In the genomic region with DNA sequence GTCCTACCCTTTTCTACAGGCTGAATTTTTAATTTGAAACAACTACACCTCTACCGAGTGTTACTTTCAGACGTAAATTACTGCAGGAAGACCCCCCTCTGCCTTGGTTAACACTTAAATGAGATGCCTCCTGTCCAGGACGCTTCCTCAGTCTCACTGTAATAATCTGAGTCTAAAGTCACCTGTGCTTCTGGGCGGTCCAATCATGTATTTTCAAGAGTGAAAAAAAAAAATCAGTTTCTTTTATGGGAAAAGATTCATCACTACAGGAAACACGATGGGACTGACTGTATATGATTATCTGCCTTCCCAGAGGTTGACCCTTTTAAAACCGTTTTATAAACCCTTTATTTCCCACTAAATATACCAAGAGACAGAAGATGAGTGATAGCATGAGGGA, we compare ENCODE assay signal across 9 cellular contexts. TPM values are rescaled to one million over a fixed set of nuclear protein-coding genes. Genes with fewer than 3 reads are reported as not detected.
DNase-seq lines count a peak whose midpoint lies in the region; ATAC-seq, FAIRE-seq and TF ChIP-seq lines count a peak whose summit lies in the region.
"Had no signal": no experiment of that assay in that cellular context is flagged by ENCODE, and none has a peak within 500 bp of the region (broad histone marks: within the 10 kb centered on the region; RNA-seq: fewer than 3 reads in every experiment).

No MANE protein-coding gene starts in this region.

- H3K9me3 ChIP-seq in A549 (no peaks in the 10 kb centered on the region), mononuclear cell (ENCODE audit: low read depth, low read length) (no peaks in the 10 kb centered on the region)

- FAIRE-seq in A549 (lab: Jason Lieb, UNC): no peak
- no peak for FAIRE-seq in bronchial epithelial cell (lab: Jason Lieb, UNC)

- H3K4me1 ChIP-seq in A549 (peaks cover 26% of the 10 kb centered on the region), mononuclear cell (ENCODE audit: insufficient read depth, low read length) (peaks cover 56% of the 10 kb centered on the region)

- no peaks in the 10 kb centered on the region for H3K36me3 ChIP-seq in bronchial epithelial cell (ENCODE audit: control insufficient read depth, insufficient read depth, low read length)

- no peak; a peak in 1 of 6 replicates for ATAC-seq in A549

- POLR2A ChIA-PET in A549 (lab: Yijun Ruan, JAX): interaction anchor here (0.5 to 1.3 kb wide), 4 partner anchors 23 to 1166 kb away, joined by 3 to 5 read pairs (median 5); no protein-coding TSS in a partner anchor

- peak overlapping the region; percentile 95 for H3K4me2 ChIP-seq in A549

- H3K27me3 ChIP-seq in bronchial epithelial cell (ENCODE audit: control insufficient read depth, insufficient read depth, low read length) (no peaks in the 10 kb centered on the region), mononuclear cell (ENCODE audit: insufficient read depth, low read length) (peaks cover 5% of the 10 kb centered on the region)

- no peak for TF ChIP-seq EP300 in A549 (IDR thresholded peaks at IDR 0.05)

- H3K4me3 ChIP-seq in A549: peak overlapping the region; percentile 66
- H3K4me3 ChIP-seq in bronchial epithelial cell (ENCODE audit: low read depth, low read length): peak overlapping the region; percentile 82
- H3K4me3 ChIP-seq in mononuclear cell (ENCODE audit: low read length): peak overlapping the region; percentile 88

- no peak for TF ChIP-seq RAD21 in A549 (conservative IDR thresholded peaks at IDR 0.05 in 1 of 2, IDR thresholded peaks at IDR 0.05 in 1 of 2)

- CTCF ChIA-PET in A549 (lab: Yijun Ruan, JAX): interaction anchor here (0.7 to 1.3 kb wide), 4 partner anchors 13 to 89 kb away, joined by 3 to 4 read pairs (median 3); no protein-coding TSS in a partner anchor

- no peak for DNase-seq in A549 (ENCODE audit: low read depth in 1 of 2, low spot score in 1 of 2)
- DNase-seq in HT-29 (ENCODE audit: low spot score): peak; percentile 59
- peak; percentile 66 for DNase-seq in bronchial epithelial cell (ENCODE audit: low read depth)
- no peak for DNase-seq in GOT3 (lab: John Stamatoyannopoulos, UW)
- no peak for DNase-seq in COR-L47 (lab: John Stamatoyannopoulos, UW)
- DNase-seq in NCI-H510A (lab: John Stamatoyannopoulos, UW): no peak
- no peak for DNase-seq in C1 segment of cervical spinal cord (lab: John Stamatoyannopoulos, UW)
- DNase-seq: activated gamma-delta T cell treated with Interleukin-2 at 50 U/mL for 16 hours had no signal

- H3K27ac ChIP-seq in A549: peak overlapping the region; percentile 98

- TF ChIP-seq CTCF in A549 (IDR thresholded peaks at IDR 0.05) (no peak), bronchial epithelial cell (IDR thresholded peaks at IDR 0.05; ENCODE audit: insufficient read depth, low read length, severe bottlenecking) (no peak)

- TF ChIP-seq POLR2A in A549 (IDR thresholded peaks at IDR 0.05; ENCODE audit: low read length): no peak

- WGBS in A549 (ENCODE audit: missing lambda C conversion rate): 4% methylated on average over 6 of the region's 6 CpGs

TF ChIP-seq in A549, 52 proteins besides CTCF, POLR2A, EP300 and RAD21:
- TF ChIP-seq RARB (CRISPR knock-in tag; IDR thresholded peaks at IDR 0.05): no peak

RNA-seq across cellular contexts. Expression of a gene that starts 0.8 kb away (rescaled TPM):
- polyA plus RNA-seq in A549 (2011; rRNA removed) (37.3 and 38.1 TPM in 2 replicates), A549 (2017; fragmentation: RNase III; extraction: RNeasy Plus Mini Kit Qiagen cat#74134 plus additional on column Dnase treatment) (33.2 to 43.3 TPM (median 41.5 TPM) in 3 replicates)
- 53.4 and 68.8 TPM in 2 replicates for polyA plus RNA-seq in A549 (2012; cell fraction: cytosol; rRNA removed)
- polyA plus RNA-seq in A549 (2012; cell fraction: nucleus; rRNA removed): 63.9 and 115 TPM in 2 replicates
- polyA minus RNA-seq in A549 (2011; rRNA and poly(A)+ RNA removed): 37.6 and 44.1 TPM in 2 replicates
- 263 and 276 TPM in 2 replicates for total RNA-seq in HT-29 (2014; rRNA removed; shearing (Covaris generic))
- total RNA-seq in bronchial epithelial cell (35.0 and 42.9 TPM in 2 replicates), mononuclear cell (59.3 TPM)

Comparison
In these comparisons a context has a peak if more than half of its experiments do, and no peak if none do; other contexts are left out.
1. DNase-seq: peak in HT-29 (single experiment) and bronchial epithelial cell (single experiment); none in A549 (0 of 2), GOT3 (single experiment), COR-L47 (single experiment), NCI-H510A (single experiment) and C1 segment of cervical spinal cord (0 of 14).
2. Peak in every context shown above with its lines, with median percentiles within 50 percentile points of each other: H3K4me3 ChIP-seq.